Comparison of ENCODE assay signal across 1 cellular context in genomic region chr7:116510795-116511194, GRCh38.
TF ChIP-seq lines count a peak whose summit lies in the region.

No MANE protein-coding gene starts in this region.

TF ChIP-seq in IMR-90, 13 proteins besides CTCF, POLR2A, EP300 and RAD21:
- TF ChIP-seq USF2 (IDR thresholded peaks at IDR 0.05; ENCODE audit: low read depth, low read length): no peak
- no peak for TF ChIP-seq RFX5 (IDR thresholded peaks at IDR 0.05; ENCODE audit: low read depth, low read length)
- TF ChIP-seq BHLHE40 (IDR thresholded peaks at IDR 0.05; ENCODE audit: low read depth, low read length): no peak
- no peak for TF ChIP-seq CEBPB (IDR thresholded peaks at IDR 0.05; ENCODE audit: low read depth, low read length)
- no peak for TF ChIP-seq MAZ (IDR thresholded peaks at IDR 0.05; ENCODE audit: borderline replicate concordance, low read depth, low read length)
- TF ChIP-seq NFE2L2 (IDR thresholded peaks at IDR 0.05; ENCODE audit: low read depth, low read length): no peak
- TF ChIP-seq FOS (IDR thresholded peaks at IDR 0.05; ENCODE audit: low read depth, low read length): no peak
